In genomic region chr13:33383724-33384577, GRCh38 we compare ENCODE assay signal across 33 cellular contexts.
A peak's percentile ranks its signal among the peaks of the same experiment; 100 is the strongest.
DNase-seq lines count a peak whose midpoint lies in the region; ATAC-seq and TF ChIP-seq lines count a peak whose summit lies in the region.
"Had no signal": no experiment of that assay in that cellular context is flagged by ENCODE, and none has a peak within 500 bp of the region (broad histone marks: within the 10 kb centered on the region; RNA-seq: fewer than 3 reads in every experiment).

No MANE protein-coding gene starts in this region.

- no peaks in the 10 kb centered on the region for H3K36me3 Mint-ChIP-seq in progenitor cell of endocrine pancreas (ENCODE audit: insufficient read depth)
- H3K36me3 Mint-ChIP-seq: activated naive CD8-positive, alpha-beta T cell; CD8-positive, alpha-beta T cell; IgD-negative memory B cell; natural killer cell had no signal

- no peak overlapping the region for H3K4me3 ChIP-seq in heart left ventricle
- H3K4me3 ChIP-seq in endocrine pancreas (ENCODE audit: control insufficient read depth, insufficient read depth, low read length): peak overlapping the region; percentile 55
- no peak overlapping the region for H3K4me3 ChIP-seq in MG63
- H3K4me3 ChIP-seq: esophagus muscularis mucosa, ovary had no signal

- DNase-seq in heart left ventricle (no peak), Right ventricle myocardium inferior (ENCODE audit: missing footprints) (no peak), progenitor cell of endocrine pancreas (ENCODE audit: low spot score, unreplicated experiment) (no peak), MG63 (no peak), occipital lobe (lab: John Stamatoyannopoulos, UW) (no peak)
- DNase-seq: activated CD4-positive, alpha-beta T cell treated with anti-CD3 and anti-CD28 coated beads for 36 hours; activated CD8-positive, alpha-beta memory T cell treated with anti-CD3 and anti-CD28 coated beads for 24 hours; activated effector memory CD4-positive, alpha-beta T cell treated with Interleukin-2 at 50 U/mL for 16 hours; anterior cingulate cortex; caudate nucleus; CD8-positive, alpha-beta T cell; cortex of kidney; DMS 273 treated with DMSO at 0.1 percent for 48 hours; endodermal cell; foreskin keratinocyte; H9; left colon; natural killer cell; NCI-H1105; NCI-H2081 treated with DMSO at 0.1 percent for 48 hours; OCI-M1; ovary; stimulated activated CD4-positive, alpha-beta T cell treated with anti-CD3 and anti-CD28 coated beads, Interleukin-15, amount 100 ng/mL, for 24 hours; stimulated activated naive CD4-positive, alpha-beta T cell treated with Interleukin-2 at 50 U/mL for 16 hours; T-helper 2 cell had no signal

- H3K27ac ChIP-seq in heart left ventricle: peak overlapping the region in 1 of 12 donors; percentile 39
- H3K27ac ChIP-seq: foreskin keratinocyte, ovary had no signal

- no peak overlapping the region for H3K9ac ChIP-seq in endocrine pancreas (ENCODE audit: control insufficient read depth, insufficient read depth, low read length)

- TF ChIP-seq CTCF in heart left ventricle (IDR thresholded peaks at IDR 0.05): no peak
- no peak for TF ChIP-seq CTCF in progenitor cell of endocrine pancreas (IDR thresholded peaks at IDR 0.05; ENCODE audit: unreplicated experiment)

- H3K4me1 ChIP-seq in heart left ventricle (peaks cover 0 to 7% (median 0%) of the 10 kb centered on the region in 12 donors), endocrine pancreas (ENCODE audit: control insufficient read depth, insufficient read depth, low read length) (peaks cover 12% of the 10 kb centered on the region)
- H3K4me1 ChIP-seq: foreskin keratinocyte had no signal

- H3K36me3 ChIP-seq in heart left ventricle (no peaks in the 10 kb centered on the region), endocrine pancreas (ENCODE audit: control insufficient read depth, insufficient read depth, low read length) (no peaks in the 10 kb centered on the region), MG63 (no peaks in the 10 kb centered on the region)
- H3K36me3 ChIP-seq: esophagus muscularis mucosa, ovary had no signal

- intact Hi-C loops in heart left ventricle (cut with DNase I): no loop called here
- intact Hi-C loops in Right ventricle myocardium inferior (cut with DNase I): no loop called here

- no peaks in the 10 kb centered on the region for H3K27me3 ChIP-seq in heart left ventricle
- H3K27me3 ChIP-seq in endocrine pancreas (ENCODE audit: control insufficient read depth, insufficient read depth, low read length): no peaks in the 10 kb centered on the region
- H3K27me3 ChIP-seq in MG63: no peaks in the 10 kb centered on the region
- H3K27me3 ChIP-seq: esophagus muscularis mucosa, foreskin keratinocyte, ovary had no signal

- TF ChIP-seq POLR2A in heart left ventricle (IDR thresholded peaks at IDR 0.05): no peak

- H3K4me1 Mint-ChIP-seq in progenitor cell of endocrine pancreas (ENCODE audit: low read depth): peaks cover 19% of the 10 kb centered on the region
- H3K4me1 Mint-ChIP-seq: activated CD4-positive, alpha-beta T cell treated with anti-CD3 and anti-CD28 coated beads for 36 hours; B cell; IgD-negative memory B cell; natural killer cell had no signal

- H3K9me3 Mint-ChIP-seq in progenitor cell of endocrine pancreas (ENCODE audit: low read depth): no peaks in the 10 kb centered on the region
- H3K9me3 Mint-ChIP-seq: CD8-positive, alpha-beta T cell; endodermal cell; H9; IgD-negative memory B cell; natural killer cell had no signal

- H3K9me3 ChIP-seq in heart left ventricle (no peaks in the 10 kb centered on the region), endocrine pancreas (ENCODE audit: control insufficient read depth, low read length) (no peaks in the 10 kb centered on the region), MG63 (no peaks in the 10 kb centered on the region)
- H3K9me3 ChIP-seq: esophagus muscularis mucosa, ovary had no signal

- no peak overlapping the region for H3K4me3 Mint-ChIP-seq in progenitor cell of endocrine pancreas (ENCODE audit: low read depth)
- H3K4me3 Mint-ChIP-seq: activated CD4-positive, alpha-beta T cell treated with anti-CD3 and anti-CD28 coated beads for 36 hours; activated naive CD8-positive, alpha-beta T cell; B cell; CD8-positive, alpha-beta T cell; endodermal cell; H9; IgD-negative memory B cell; natural killer cell had no signal

- 73 to 87% (median 75%) methylated on average over 12 of the region's 12 CpGs for WGBS in heart left ventricle, 4 donors

- H3K27me3 Mint-ChIP-seq in progenitor cell of endocrine pancreas: no peaks in the 10 kb centered on the region
- H3K27me3 Mint-ChIP-seq: activated naive CD8-positive, alpha-beta T cell had no signal

- ATAC-seq in heart left ventricle (peak; percentile 19 to 60 (median 48)), Right ventricle myocardium inferior (no peak), GM18858 (IDR thresholded peaks at IDR 0.05; ENCODE audit: unreplicated experiment) (no peak), GM19023 (IDR thresholded peaks at IDR 0.05; ENCODE audit: unreplicated experiment) (no peak)
- ATAC-seq: activated CD4-positive, alpha-beta T cell treated with anti-CD3 and anti-CD28 coated beads for 36 hours; CD8-positive, alpha-beta T cell; foreskin keratinocyte; left colon; natural killer cell; sciatic nerve had no signal

- peak overlapping the region; percentile 77 for H3K27ac Mint-ChIP-seq in progenitor cell of endocrine pancreas
- H3K27ac Mint-ChIP-seq: activated CD4-positive, alpha-beta T cell treated with anti-CD3 and anti-CD28 coated beads for 36 hours; activated naive CD8-positive, alpha-beta T cell; B cell; CD8-positive, alpha-beta T cell; endodermal cell; natural killer cell had no signal

Comparison
In these comparisons a context has a peak if more than half of its experiments do, and no peak if none do; other contexts are left out.
1. ATAC-seq: peak in heart left ventricle (4 of 4); none in Right ventricle myocardium inferior (single experiment), GM18858 (single experiment) and GM19023 (single experiment).